In genomic region chr6:41505084-41506049, GRCh38 we compare ENCODE assay signal across 8 cellular contexts. TPM values are rescaled to one million over a fixed set of nuclear protein-coding genes. Genes with fewer than 3 reads are reported as not detected.
A peak's percentile ranks its signal among the peaks of the same experiment; 100 is the strongest.
DNase-seq lines count a peak whose midpoint lies in the region; ATAC-seq and TF ChIP-seq lines count a peak whose summit lies in the region.

No MANE protein-coding gene starts in this region.

- H3K27ac Mint-ChIP-seq in Caco-2 (ENCODE audit: unreplicated experiment): peak overlapping the region; percentile 87
- peak overlapping the region in 1 of 2 donors; percentile 69 for H3K27ac Mint-ChIP-seq in effector memory CD8-positive, alpha-beta T cell

- CTCF ChIA-PET in Caco-2 (lab: Charles Lee): interaction anchor here (0.5 to 1.0 kb wide), 2 partner anchors 15 to 97 kb away, joined by 5 to 6 read pairs; no protein-coding TSS in a partner anchor

- peaks cover 48% of the 10 kb centered on the region for H3K4me1 Mint-ChIP-seq in Caco-2 (ENCODE audit: low read depth, unreplicated experiment)
- peaks cover 14 to 20% of the 10 kb centered on the region in 2 donors for H3K4me1 Mint-ChIP-seq in effector memory CD8-positive, alpha-beta T cell (ENCODE audit: low read depth in 2 of 2)

- H3K27me3 ChIP-seq in Caco-2 (replicated peaks; ENCODE audit: control insufficient read depth, insufficient read depth, low read length): no peaks in the 10 kb centered on the region
- H3K27me3 ChIP-seq in lower lobe of right lung (ENCODE audit: low read depth): peaks cover 41% of the 10 kb centered on the region
- peaks cover 2 to 3% of the 10 kb centered on the region in 2 donors for H3K27me3 ChIP-seq in stomach smooth muscle (ENCODE audit: control insufficient read depth in 1 of 2, insufficient read depth in 2 of 2, low read length in 2 of 2)

- H3K9me3 ChIP-seq in Caco-2: no peaks in the 10 kb centered on the region
- no peaks in the 10 kb centered on the region for H3K9me3 ChIP-seq in lower lobe of right lung
- no peaks in the 10 kb centered on the region for H3K9me3 ChIP-seq in stomach smooth muscle (ENCODE audit: control insufficient read depth in 2 of 2, low read length in 2 of 2)

- H3K4me3 Mint-ChIP-seq in Caco-2 (ENCODE audit: unreplicated experiment): peak overlapping the region; percentile 61
- H3K4me3 Mint-ChIP-seq in effector memory CD8-positive, alpha-beta T cell: peak overlapping the region; percentile 65 to 66

- DNase-seq in Caco-2 (no peak), NCI-H774 (lab: John Stamatoyannopoulos, UW) (peak; percentile 58), lower lobe of right lung (peak; percentile 70)
- DNase-seq in effector memory CD8-positive, alpha-beta T cell: no peak
- DNase-seq in stimulated activated naive CD4-positive, alpha-beta T cell (lab: John Stamatoyannopoulos, UW): no peak

- no peaks in the 10 kb centered on the region for H3K27me3 Mint-ChIP-seq in Caco-2 (ENCODE audit: insufficient read depth, unreplicated experiment)
- H3K27me3 Mint-ChIP-seq in effector memory CD8-positive, alpha-beta T cell: peaks cover 65 to 86% of the 10 kb centered on the region in 2 donors

- no TSS peak for BruUV-seq in Caco-2 (replicated peaks; lab: Mats Ljungman, UMichigan)

- no peaks in the 10 kb centered on the region for H3K9me3 Mint-ChIP-seq in Caco-2 (ENCODE audit: unreplicated experiment)
- H3K9me3 Mint-ChIP-seq in effector memory CD8-positive, alpha-beta T cell: no peaks in the 10 kb centered on the region

- POLR2A ChIA-PET in Caco-2 (lab: Charles Lee): no interaction called here

- TF ChIP-seq CTCF in Caco-2 (IDR thresholded peaks at IDR 0.05; ENCODE audit: insufficient read depth in 1 of 2, low read depth in 1 of 2, low read length in 1 of 2, severe bottlenecking in 1 of 2, unreplicated experiment in 1 of 2): no peak
- TF ChIP-seq CTCF in lower lobe of right lung (IDR thresholded peaks at IDR 0.05): no peak

- ATAC-seq in GM19395 (IDR thresholded peaks at IDR 0.05; ENCODE audit: unreplicated experiment): peak; percentile 65
- ATAC-seq in effector memory CD8-positive, alpha-beta T cell (replicated peaks): peak; percentile 50
- peak; percentile 81 to 87 for ATAC-seq in lower lobe of right lung
- no peak for ATAC-seq in HG03565 (IDR thresholded peaks at IDR 0.05; ENCODE audit: unreplicated experiment)

- H3K4me3 ChIP-seq in Caco-2 (ENCODE audit: low read depth, low read length): no peak overlapping the region
- peak overlapping the region; percentile 40 for H3K4me3 ChIP-seq in lower lobe of right lung
- H3K4me3 ChIP-seq in stomach smooth muscle (ENCODE audit: low read length in 2 of 2): peak overlapping the region; percentile 23 to 66

- intact Hi-C loops in Caco-2 (cut with micrococcal nuclease; ENCODE audit: unreplicated experiment): no loop called here
- intact Hi-C loops in lower lobe of right lung (cut with DNase I): no loop called here

- H3K36me3 ChIP-seq in Caco-2 (ENCODE audit: control insufficient read depth, insufficient read depth, low read length): no peaks in the 10 kb centered on the region
- no peaks in the 10 kb centered on the region for H3K36me3 ChIP-seq in lower lobe of right lung
- no peaks in the 10 kb centered on the region for H3K36me3 ChIP-seq in stomach smooth muscle (ENCODE audit: control insufficient read depth in 2 of 2, insufficient read depth in 2 of 2, low read length in 2 of 2)

- H3K9ac ChIP-seq in stomach smooth muscle (ENCODE audit: low read length in 2 of 2): peak overlapping the region; percentile 20 to 51

- peaks cover 41% of the 10 kb centered on the region for H3K4me1 ChIP-seq in Caco-2
- H3K4me1 ChIP-seq in lower lobe of right lung: peaks cover 36% of the 10 kb centered on the region
- peaks cover 23% of the 10 kb centered on the region for H3K4me1 ChIP-seq in stomach smooth muscle (ENCODE audit: control insufficient read depth, insufficient read depth, low read length)

- peak overlapping the region; percentile 78 for H3K27ac ChIP-seq in lower lobe of right lung
- H3K27ac ChIP-seq in stomach smooth muscle (ENCODE audit: low read length): peak overlapping the region; percentile 66

- peaks cover 8% of the 10 kb centered on the region for H3K36me3 Mint-ChIP-seq in Caco-2 (ENCODE audit: insufficient read depth, unreplicated experiment)
- H3K36me3 Mint-ChIP-seq in effector memory CD8-positive, alpha-beta T cell (ENCODE audit: insufficient read depth): peaks cover under 1% of the 10 kb centered on the region

RNA-seq across cellular contexts. Expression of gene FOXP4, which starts 40.8 kb away (rescaled TPM):
- total RNA-seq in Caco-2 (2022) (108 and 117 TPM in 2 replicates), lower lobe of right lung (30.0 TPM)

Comparison
In these comparisons a context has a peak if more than half of its experiments do, and no peak if none do; other contexts are left out.
1. DNase-seq: peak in NCI-H774 (single experiment) and lower lobe of right lung (single experiment); none in Caco-2 (0 of 2), effector memory CD8-positive, alpha-beta T cell (0 of 3) and stimulated activated naive CD4-positive, alpha-beta T cell (0 of 6).